ENCODE assay signal across 18 cellular contexts in genomic region chr12:128789356-128789929, GRCh38. TPM values are rescaled to one million over a fixed set of nuclear protein-coding genes. Genes with fewer than 3 reads are reported as not detected.
DNase-seq lines count a peak whose midpoint lies in the region; ATAC-seq and TF ChIP-seq lines count a peak whose summit lies in the region.
"Had no signal": no experiment of that assay in that cellular context is flagged by ENCODE, and none has a peak within 500 bp of the region (broad histone marks: within the 10 kb centered on the region; RNA-seq: fewer than 3 reads in every experiment).

No MANE protein-coding gene starts in this region.

- peaks cover 0 to 55% (median 0%) of the 10 kb centered on the region in 11 experiments; a peak in 9 of 22 replicates for H3K27me3 ChIP-seq in BLaER1 treated with 17β-estradiol and CSF1 and Interleukin-3, amounts not matched to agents 10 nM and 100 nM
- H3K27me3 ChIP-seq in lung (ENCODE audit: control insufficient read depth, insufficient read depth) (no peaks in the 10 kb centered on the region), neuronal stem cell (ENCODE audit: control insufficient read depth in 3 of 3, insufficient read depth in 3 of 3, low read depth in 1 of 3, low read length in 3 of 3) (no peaks in the 10 kb centered on the region)
- H3K27me3 ChIP-seq: brain microvascular endothelial cell, ovary had no signal

- H2BK12ac ChIP-seq in neuronal stem cell (ENCODE audit: low read length): no peak overlapping the region

- no peak overlapping the region for H3K27ac ChIP-seq in BLaER1 treated with 17β-estradiol and CSF1 and Interleukin-3, amounts not matched to agents 10 nM and 100 nM
- peak overlapping the region; percentile 22 for H3K27ac ChIP-seq in OCI-LY7 (ENCODE audit: low read depth, low read length, poor library complexity, severe bottlenecking)
- no peak overlapping the region for H3K27ac ChIP-seq in lung (ENCODE audit: low read depth in 1 of 2, low read length in 1 of 2)
- no peak overlapping the region for H3K27ac ChIP-seq in neuronal stem cell (replicated peaks; ENCODE audit: low read length)
- H3K27ac ChIP-seq: brain microvascular endothelial cell, ovary, SK-N-MC, VCaP had no signal

- peaks cover 19 to 61% (median 44%) of the 10 kb centered on the region in 11 experiments; a peak in 18 of 22 replicates for H4K20me1 ChIP-seq in BLaER1 treated with 17β-estradiol and CSF1 and Interleukin-3, amounts not matched to agents 10 nM and 100 nM
- H4K20me1 ChIP-seq in OCI-LY7 (ENCODE audit: insufficient read depth, low read length): no peaks in the 10 kb centered on the region

- DNase-seq in OCI-LY7 (ENCODE audit: low spot score): peak; percentile 68
- DNase-seq in lung (ENCODE audit: low spot score): no peak
- DNase-seq in DMS114 treated with DMSO at 0.1 percent for 48 hours (lab: John Stamatoyannopoulos, UW; ENCODE audit: unreplicated experiment): no peak
- no peak for DNase-seq in activated CD8-positive, alpha-beta memory T cell treated with anti-CD3 and anti-CD28 coated beads, Interleukin-2, amount 50 U/mL, for 48 hours
- DNase-seq in neuronal stem cell (ENCODE audit: low spot score): no peak
- DNase-seq: activated CD8-positive, alpha-beta memory T cell treated with anti-CD3 and anti-CD28 coated beads for 24 hours; brain microvascular endothelial cell; Calu3; mammary epithelial cell; NCI-H2029; ovary; small intestine had no signal

- H2BK15ac ChIP-seq in neuronal stem cell (ENCODE audit: low read length): no peak overlapping the region

- no peak overlapping the region for H3K9ac ChIP-seq in BLaER1 treated with 17β-estradiol and CSF1 and Interleukin-3, amounts not matched to agents 10 nM and 100 nM
- H3K9ac ChIP-seq in neuronal stem cell (ENCODE audit: low read depth, low read length, poor library complexity): no peak overlapping the region

- peak overlapping the region; percentile 69 to 93 (median 86) for H3K4me2 ChIP-seq in BLaER1 treated with 17β-estradiol and CSF1 and Interleukin-3, amounts not matched to agents 10 nM and 100 nM
- H3K4me2 ChIP-seq in OCI-LY7 (ENCODE audit: low read length): peak overlapping the region; percentile 58
- no peak overlapping the region for H3K4me2 ChIP-seq in neuronal stem cell (ENCODE audit: insufficient read depth, low read length, poor library complexity, severe bottlenecking)

- H3K4ac ChIP-seq in neuronal stem cell (ENCODE audit: low read length): no peak overlapping the region

- H3K36me3 ChIP-seq in BLaER1 treated with 17β-estradiol and CSF1 and Interleukin-3, amounts not matched to agents 10 nM and 100 nM: peaks cover 5 to 30% (median 13%) of the 10 kb centered on the region in 11 experiments; a peak in 15 of 22 replicates
- H3K36me3 ChIP-seq in OCI-LY7 (ENCODE audit: insufficient read depth, low read length) (peaks cover 45% of the 10 kb centered on the region), lung (ENCODE audit: control insufficient read depth in 2 of 2, insufficient read depth in 2 of 2, low read length in 2 of 2) (peaks cover 8 to 16% of the 10 kb centered on the region in 2 donors), neuronal stem cell (replicated peaks in 1 of 2; ENCODE audit: control insufficient read depth in 2 of 2, insufficient read depth in 2 of 2, low read length in 2 of 2) (peaks cover 6 to 43% of the 10 kb centered on the region in 2 donors)
- H3K36me3 ChIP-seq: ovary had no signal

- peaks cover 17% of the 10 kb centered on the region; the same call in 1 of the 2 replicates for H3K79me2 ChIP-seq in OCI-LY7 (ENCODE audit: insufficient read depth, low read depth, low read length)

- ATAC-seq in GM21526 (IDR thresholded peaks at IDR 0.05; ENCODE audit: low FRiP score, unreplicated experiment): peak; percentile 39
- peak; percentile 45 for ATAC-seq in lung (ENCODE audit: insufficient read depth, low FRiP score)
- ATAC-seq in HG03565 (IDR thresholded peaks at IDR 0.05; ENCODE audit: unreplicated experiment): no peak
- ATAC-seq: HCT116 had no signal

- no peak overlapping the region for H2AFZ ChIP-seq in OCI-LY7 (ENCODE audit: low read length)
- H2AFZ ChIP-seq in neuronal stem cell (ENCODE audit: low read length): no peak overlapping the region

- TF ChIP-seq CTCF in OCI-LY7 (conservative IDR thresholded peaks at IDR 0.05; ENCODE audit: low read length) (no peak), lung (IDR thresholded peaks at IDR 0.05; ENCODE audit: control extremely low read depth, extremely low read depth) (no peak)

- H4K8ac ChIP-seq in neuronal stem cell (ENCODE audit: low read depth, low read length): no peak overlapping the region

- POLR2A ChIA-PET in OCI-LY7 (lab: Charles Lee): interaction anchor here (0.7 to 1.7 kb wide), 4 partner anchors 20 to 240 kb away, joined by 3 to 5 read pairs (median 4); partner anchors contain the start of gene SLC15A4

- no peaks in the 10 kb centered on the region for H3K9me2 ChIP-seq in OCI-LY7 (ENCODE audit: insufficient read depth, low read length)

- no peak overlapping the region for H2AK5ac ChIP-seq in neuronal stem cell (ENCODE audit: low read depth, low read length)

- intact Hi-C loops in OCI-LY7 (cut with micrococcal nuclease; ENCODE audit: unreplicated experiment): no loop called here

- no peak overlapping the region for H3K23ac ChIP-seq in neuronal stem cell (ENCODE audit: low read depth, low read length, poor library complexity)

- WGBS in lung, 2 donors: 56 to 69% methylated on average over 12 of the region's 12 CpGs
- WGBS in neuronal stem cell (ENCODE audit: extremely low coverage in 2 of 2, insufficient read length in 2 of 2, insufficient replicate concordance in 1 of 2), 2 donors: no CpG with 5 or more reads among the region's 12 CpGs

- no peak overlapping the region for H4K91ac ChIP-seq in neuronal stem cell (ENCODE audit: low read depth, low read length, poor library complexity)

- no TSS peak for BruUV-seq in OCI-LY7 (replicated peaks; lab: Mats Ljungman, UMichigan)

- H2BK120ac ChIP-seq in neuronal stem cell (ENCODE audit: low read depth, low read length): no peak overlapping the region

- CTCF ChIA-PET in OCI-LY7 (lab: Charles Lee; ENCODE audit: unreplicated experiment): no interaction called here

- H3K18ac ChIP-seq in neuronal stem cell (ENCODE audit: low read length): no peak overlapping the region

- no peak overlapping the region for H3K4me3 ChIP-seq in BLaER1 treated with 17β-estradiol and CSF1 and Interleukin-3, amounts not matched to agents 10 nM and 100 nM
- H3K4me3 ChIP-seq in OCI-LY7 (ENCODE audit: low read depth, low read length, poor library complexity, severe bottlenecking): no peak overlapping the region
- no peak overlapping the region for H3K4me3 ChIP-seq in lung
- no peak overlapping the region for H3K4me3 ChIP-seq in neuronal stem cell (ENCODE audit: low read length in 2 of 2)
- H3K4me3 ChIP-seq: ovary, SK-N-MC had no signal

- H3K14ac ChIP-seq in neuronal stem cell (ENCODE audit: low read length): no peak overlapping the region

- H2BK5ac ChIP-seq in neuronal stem cell (ENCODE audit: low read length): no peak overlapping the region

- H3K9me3 ChIP-seq in BLaER1 treated with 17β-estradiol and CSF1 and Interleukin-3, amounts not matched to agents 10 nM and 100 nM (replicated peaks in 1 of 11): no peaks in the 10 kb centered on the region
- H3K9me3 ChIP-seq in OCI-LY7 (ENCODE audit: low read length) (no peaks in the 10 kb centered on the region), lung (ENCODE audit: control insufficient read depth in 2 of 2, insufficient read depth in 1 of 2, low read length in 1 of 2) (peaks cover 0 to 2% of the 10 kb centered on the region in 2 donors), neuronal stem cell (replicated peaks in 1 of 2; ENCODE audit: control insufficient read depth in 2 of 2, insufficient read depth in 1 of 2, low read depth in 1 of 2, low read length in 2 of 2) (no peaks in the 10 kb centered on the region)
- H3K9me3 ChIP-seq: ovary had no signal

- H3K79me1 ChIP-seq in neuronal stem cell (ENCODE audit: low read depth, low read length): peaks cover 2% of the 10 kb centered on the region

- peaks cover 39 to 100% (median 91%) of the 10 kb centered on the region in 10 experiments for H3K4me1 ChIP-seq in BLaER1 treated with 17β-estradiol and CSF1 and Interleukin-3, amounts not matched to agents 10 nM and 100 nM
- peaks cover 70% of the 10 kb centered on the region for H3K4me1 ChIP-seq in OCI-LY7 (ENCODE audit: insufficient read depth, low read length, poor library complexity, severe bottlenecking)
- H3K4me1 ChIP-seq in lung (ENCODE audit: control insufficient read depth in 2 of 2, insufficient read depth in 2 of 2, low read length in 2 of 2): peaks cover 3 to 4% of the 10 kb centered on the region in 2 donors
- H3K4me1 ChIP-seq in neuronal stem cell (ENCODE audit: control insufficient read depth in 2 of 2, insufficient read depth in 1 of 2, low read depth in 1 of 2, low read length in 2 of 2): peaks cover 0 to 4% of the 10 kb centered on the region in 2 donors

RNA-seq across cellular contexts. Expression of gene SLC15A4, which starts 34.3 kb away (rescaled TPM):
- total RNA-seq in OCI-LY7 (2014; rRNA removed; shearing (Covaris generic)): 46.7 and 53.3 TPM in 2 replicates
- 72.8 and 87.3 TPM in 2 replicates for total RNA-seq in OCI-LY7 (2022)
- 10 to 100 TPM; 30.1 to 42.4 TPM for total RNA-seq in lung
- 10 to 100 TPM; 11.7 to 33.7 TPM for polyA plus RNA-seq in lung
- polyA plus RNA-seq in neuronal stem cell (2013, experiment 1 of 2): 9.6 TPM
- polyA plus RNA-seq in neuronal stem cell (2013, experiment 2 of 2): 9.9 TPM
